In the genomic region with DNA sequence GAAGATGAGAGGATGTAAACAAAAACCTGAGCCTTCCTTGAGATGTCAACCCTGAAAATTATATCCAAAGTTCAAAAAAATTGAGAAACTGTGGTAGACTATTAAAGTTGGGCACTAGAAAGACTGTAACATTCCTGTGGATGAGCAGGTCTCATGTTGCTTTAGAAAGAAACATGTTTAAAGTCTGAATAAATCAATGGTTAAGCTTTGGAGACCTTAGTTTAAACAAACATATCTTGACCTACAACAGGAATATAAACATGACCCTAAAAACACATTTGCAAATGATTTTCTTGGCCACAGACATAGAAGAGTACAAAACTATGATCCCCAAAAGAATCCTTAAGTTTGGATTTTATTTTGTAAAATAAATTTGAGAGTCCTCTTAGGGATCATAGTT, we compare ENCODE assay signal across 1 cellular context.
TF ChIP-seq lines count a peak whose summit lies in the region.

No MANE protein-coding gene starts in this region.

TF ChIP-seq in HepG2, 621 proteins besides CTCF, POLR2A, EP300 and RAD21 (continues in another document):
- TF ChIP-seq, protein P1, sequence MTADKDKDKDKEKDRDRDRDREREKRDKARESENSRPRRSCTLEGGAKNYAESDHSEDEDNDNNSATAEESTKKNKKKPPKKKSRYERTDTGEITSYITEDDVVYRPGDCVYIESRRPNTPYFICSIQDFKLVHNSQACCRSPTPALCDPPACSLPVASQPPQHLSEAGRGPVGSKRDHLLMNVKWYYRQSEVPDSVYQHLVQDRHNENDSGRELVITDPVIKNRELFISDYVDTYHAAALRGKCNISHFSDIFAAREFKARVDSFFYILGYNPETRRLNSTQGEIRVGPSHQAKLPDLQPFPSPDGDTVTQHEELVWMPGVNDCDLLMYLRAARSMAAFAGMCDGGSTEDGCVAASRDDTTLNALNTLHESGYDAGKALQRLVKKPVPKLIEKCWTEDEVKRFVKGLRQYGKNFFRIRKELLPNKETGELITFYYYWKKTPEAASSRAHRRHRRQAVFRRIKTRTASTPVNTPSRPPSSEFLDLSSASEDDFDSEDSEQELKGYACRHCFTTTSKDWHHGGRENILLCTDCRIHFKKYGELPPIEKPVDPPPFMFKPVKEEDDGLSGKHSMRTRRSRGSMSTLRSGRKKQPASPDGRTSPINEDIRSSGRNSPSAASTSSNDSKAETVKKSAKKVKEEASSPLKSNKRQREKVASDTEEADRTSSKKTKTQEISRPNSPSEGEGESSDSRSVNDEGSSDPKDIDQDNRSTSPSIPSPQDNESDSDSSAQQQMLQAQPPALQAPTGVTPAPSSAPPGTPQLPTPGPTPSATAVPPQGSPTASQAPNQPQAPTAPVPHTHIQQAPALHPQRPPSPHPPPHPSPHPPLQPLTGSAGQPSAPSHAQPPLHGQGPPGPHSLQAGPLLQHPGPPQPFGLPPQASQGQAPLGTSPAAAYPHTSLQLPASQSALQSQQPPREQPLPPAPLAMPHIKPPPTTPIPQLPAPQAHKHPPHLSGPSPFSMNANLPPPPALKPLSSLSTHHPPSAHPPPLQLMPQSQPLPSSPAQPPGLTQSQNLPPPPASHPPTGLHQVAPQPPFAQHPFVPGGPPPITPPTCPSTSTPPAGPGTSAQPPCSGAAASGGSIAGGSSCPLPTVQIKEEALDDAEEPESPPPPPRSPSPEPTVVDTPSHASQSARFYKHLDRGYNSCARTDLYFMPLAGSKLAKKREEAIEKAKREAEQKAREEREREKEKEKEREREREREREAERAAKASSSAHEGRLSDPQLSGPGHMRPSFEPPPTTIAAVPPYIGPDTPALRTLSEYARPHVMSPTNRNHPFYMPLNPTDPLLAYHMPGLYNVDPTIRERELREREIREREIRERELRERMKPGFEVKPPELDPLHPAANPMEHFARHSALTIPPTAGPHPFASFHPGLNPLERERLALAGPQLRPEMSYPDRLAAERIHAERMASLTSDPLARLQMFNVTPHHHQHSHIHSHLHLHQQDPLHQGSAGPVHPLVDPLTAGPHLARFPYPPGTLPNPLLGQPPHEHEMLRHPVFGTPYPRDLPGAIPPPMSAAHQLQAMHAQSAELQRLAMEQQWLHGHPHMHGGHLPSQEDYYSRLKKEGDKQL (CRISPR knock-in tag; IDR thresholded peaks at IDR 0.05; ENCODE audit: low read depth) = no peak
- TF ChIP-seq TBP (CRISPR knock-in tag; IDR thresholded peaks at IDR 0.05) (no peak), ZFP82 (CRISPR knock-in tag; IDR thresholded peaks at IDR 0.05; ENCODE audit: borderline replicate concordance) (no peak), RARA (CRISPR knock-in tag; IDR thresholded peaks at IDR 0.05) (peak; percentile 59), TGIF2 (CRISPR knock-in tag; IDR thresholded peaks at IDR 0.05) (no peak), IKZF1 (IDR thresholded peaks at IDR 0.05) (no peak), ZFP36 (IDR thresholded peaks at IDR 0.05; ENCODE audit: borderline replicate concordance, low read depth, low read length, partially characterized antibody) (no peak), HOXA3 (CRISPR knock-in tag; IDR thresholded peaks at IDR 0.05) (no peak), TMF1 (CRISPR knock-in tag; IDR thresholded peaks at IDR 0.05; ENCODE audit: low read depth) (no peak), ZNF616 (CRISPR knock-in tag; IDR thresholded peaks at IDR 0.05; ENCODE audit: low read depth) (no peak), FOXP1 (IDR thresholded peaks at IDR 0.05) (no peak), FOXP1 (CRISPR knock-in tag; IDR thresholded peaks at IDR 0.05) (peak; percentile 48), RXRB (CRISPR knock-in tag; IDR thresholded peaks at IDR 0.05; ENCODE audit: borderline replicate concordance) (0 out of 2 replicates have a peak, but pooled peaks have one; percentile 23), HOXD1 (CRISPR knock-in tag; IDR thresholded peaks at IDR 0.05) (no peak), ZSCAN25 (CRISPR knock-in tag; IDR thresholded peaks at IDR 0.05) (no peak), GATA4 (IDR thresholded peaks at IDR 0.05; ENCODE audit: borderline replicate concordance, low read depth) (no peak), HNRNPH1 (optimal IDR thresholded peaks at IDR 0.05; ENCODE audit: low read depth, low read length) (no peak), ATAD3A (CRISPR knock-in tag; IDR thresholded peaks at IDR 0.05) (no peak), NONO (IDR thresholded peaks at IDR 0.05) (no peak), NONO (CRISPR knock-in tag; conservative IDR thresholded peaks at IDR 0.05) (no peak), FOXA3 (CRISPR knock-in tag; IDR thresholded peaks at IDR 0.05) (peak; percentile 47; the same call in 1 of the 2 replicates), U2AF2 (IDR thresholded peaks at IDR 0.05; ENCODE audit: low read depth, low read length) (no peak), SMARCC2 (IDR thresholded peaks at IDR 0.05) (no peak), ZFY (CRISPR knock-in tag; IDR thresholded peaks at IDR 0.05) (no peak), IKZF4 (CRISPR knock-in tag; IDR thresholded peaks at IDR 0.05; ENCODE audit: borderline replicate concordance, low read depth, not compliant biosample characterization) (no peak), HOXA5 (CRISPR knock-in tag; IDR thresholded peaks at IDR 0.05) (no peak), ZNF746 (CRISPR knock-in tag; IDR thresholded peaks at IDR 0.05) (no peak), MAF1 (CRISPR knock-in tag; IDR thresholded peaks at IDR 0.05; ENCODE audit: borderline replicate concordance) (no peak)
- TF ChIP-seq, protein P2, sequence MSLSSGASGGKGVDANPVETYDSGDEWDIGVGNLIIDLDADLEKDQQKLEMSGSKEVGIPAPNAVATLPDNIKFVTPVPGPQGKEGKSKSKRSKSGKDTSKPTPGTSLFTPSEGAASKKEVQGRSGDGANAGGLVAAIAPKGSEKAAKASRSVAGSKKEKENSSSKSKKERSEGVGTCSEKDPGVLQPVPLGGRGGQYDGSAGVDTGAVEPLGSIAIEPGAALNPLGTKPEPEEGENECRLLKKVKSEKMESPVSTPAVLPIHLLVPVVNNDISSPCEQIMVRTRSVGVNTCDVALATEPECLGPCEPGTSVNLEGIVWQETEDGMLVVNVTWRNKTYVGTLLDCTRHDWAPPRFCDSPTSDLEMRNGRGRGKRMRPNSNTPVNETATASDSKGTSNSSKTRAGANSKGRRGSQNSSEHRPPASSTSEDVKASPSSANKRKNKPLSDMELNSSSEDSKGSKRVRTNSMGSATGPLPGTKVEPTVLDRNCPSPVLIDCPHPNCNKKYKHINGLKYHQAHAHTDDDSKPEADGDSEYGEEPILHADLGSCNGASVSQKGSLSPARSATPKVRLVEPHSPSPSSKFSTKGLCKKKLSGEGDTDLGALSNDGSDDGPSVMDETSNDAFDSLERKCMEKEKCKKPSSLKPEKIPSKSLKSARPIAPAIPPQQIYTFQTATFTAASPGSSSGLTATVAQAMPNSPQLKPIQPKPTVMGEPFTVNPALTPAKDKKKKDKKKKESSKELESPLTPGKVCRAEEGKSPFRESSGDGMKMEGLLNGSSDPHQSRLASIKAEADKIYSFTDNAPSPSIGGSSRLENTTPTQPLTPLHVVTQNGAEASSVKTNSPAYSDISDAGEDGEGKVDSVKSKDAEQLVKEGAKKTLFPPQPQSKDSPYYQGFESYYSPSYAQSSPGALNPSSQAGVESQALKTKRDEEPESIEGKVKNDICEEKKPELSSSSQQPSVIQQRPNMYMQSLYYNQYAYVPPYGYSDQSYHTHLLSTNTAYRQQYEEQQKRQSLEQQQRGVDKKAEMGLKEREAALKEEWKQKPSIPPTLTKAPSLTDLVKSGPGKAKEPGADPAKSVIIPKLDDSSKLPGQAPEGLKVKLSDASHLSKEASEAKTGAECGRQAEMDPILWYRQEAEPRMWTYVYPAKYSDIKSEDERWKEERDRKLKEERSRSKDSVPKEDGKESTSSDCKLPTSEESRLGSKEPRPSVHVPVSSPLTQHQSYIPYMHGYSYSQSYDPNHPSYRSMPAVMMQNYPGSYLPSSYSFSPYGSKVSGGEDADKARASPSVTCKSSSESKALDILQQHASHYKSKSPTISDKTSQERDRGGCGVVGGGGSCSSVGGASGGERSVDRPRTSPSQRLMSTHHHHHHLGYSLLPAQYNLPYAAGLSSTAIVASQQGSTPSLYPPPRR (CRISPR knock-in tag; IDR thresholded peaks at IDR 0.05; ENCODE audit: borderline replicate concordance) = 0 out of 2 replicates have a peak, but pooled peaks have one; percentile 18
- TF ChIP-seq, protein P3, sequence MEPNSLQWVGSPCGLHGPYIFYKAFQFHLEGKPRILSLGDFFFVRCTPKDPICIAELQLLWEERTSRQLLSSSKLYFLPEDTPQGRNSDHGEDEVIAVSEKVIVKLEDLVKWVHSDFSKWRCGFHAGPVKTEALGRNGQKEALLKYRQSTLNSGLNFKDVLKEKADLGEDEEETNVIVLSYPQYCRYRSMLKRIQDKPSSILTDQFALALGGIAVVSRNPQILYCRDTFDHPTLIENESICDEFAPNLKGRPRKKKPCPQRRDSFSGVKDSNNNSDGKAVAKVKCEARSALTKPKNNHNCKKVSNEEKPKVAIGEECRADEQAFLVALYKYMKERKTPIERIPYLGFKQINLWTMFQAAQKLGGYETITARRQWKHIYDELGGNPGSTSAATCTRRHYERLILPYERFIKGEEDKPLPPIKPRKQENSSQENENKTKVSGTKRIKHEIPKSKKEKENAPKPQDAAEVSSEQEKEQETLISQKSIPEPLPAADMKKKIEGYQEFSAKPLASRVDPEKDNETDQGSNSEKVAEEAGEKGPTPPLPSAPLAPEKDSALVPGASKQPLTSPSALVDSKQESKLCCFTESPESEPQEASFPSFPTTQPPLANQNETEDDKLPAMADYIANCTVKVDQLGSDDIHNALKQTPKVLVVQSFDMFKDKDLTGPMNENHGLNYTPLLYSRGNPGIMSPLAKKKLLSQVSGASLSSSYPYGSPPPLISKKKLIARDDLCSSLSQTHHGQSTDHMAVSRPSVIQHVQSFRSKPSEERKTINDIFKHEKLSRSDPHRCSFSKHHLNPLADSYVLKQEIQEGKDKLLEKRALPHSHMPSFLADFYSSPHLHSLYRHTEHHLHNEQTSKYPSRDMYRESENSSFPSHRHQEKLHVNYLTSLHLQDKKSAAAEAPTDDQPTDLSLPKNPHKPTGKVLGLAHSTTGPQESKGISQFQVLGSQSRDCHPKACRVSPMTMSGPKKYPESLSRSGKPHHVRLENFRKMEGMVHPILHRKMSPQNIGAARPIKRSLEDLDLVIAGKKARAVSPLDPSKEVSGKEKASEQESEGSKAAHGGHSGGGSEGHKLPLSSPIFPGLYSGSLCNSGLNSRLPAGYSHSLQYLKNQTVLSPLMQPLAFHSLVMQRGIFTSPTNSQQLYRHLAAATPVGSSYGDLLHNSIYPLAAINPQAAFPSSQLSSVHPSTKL (CRISPR knock-in tag; IDR thresholded peaks at IDR 0.05) = peak; percentile 59
- TF ChIP-seq, protein P4, sequence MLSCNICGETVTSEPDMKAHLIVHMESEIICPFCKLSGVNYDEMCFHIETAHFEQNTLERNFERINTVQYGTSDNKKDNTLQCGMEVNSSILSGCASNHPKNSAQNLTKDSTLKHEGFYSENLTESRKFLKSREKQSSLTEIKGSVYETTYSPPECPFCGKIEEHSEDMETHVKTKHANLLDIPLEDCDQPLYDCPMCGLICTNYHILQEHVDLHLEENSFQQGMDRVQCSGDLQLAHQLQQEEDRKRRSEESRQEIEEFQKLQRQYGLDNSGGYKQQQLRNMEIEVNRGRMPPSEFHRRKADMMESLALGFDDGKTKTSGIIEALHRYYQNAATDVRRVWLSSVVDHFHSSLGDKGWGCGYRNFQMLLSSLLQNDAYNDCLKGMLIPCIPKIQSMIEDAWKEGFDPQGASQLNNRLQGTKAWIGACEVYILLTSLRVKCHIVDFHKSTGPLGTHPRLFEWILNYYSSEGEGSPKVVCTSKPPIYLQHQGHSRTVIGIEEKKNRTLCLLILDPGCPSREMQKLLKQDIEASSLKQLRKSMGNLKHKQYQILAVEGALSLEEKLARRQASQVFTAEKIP (CRISPR knock-in tag; IDR thresholded peaks at IDR 0.05; ENCODE audit: borderline replicate concordance) = no peak
- TF ChIP-seq, protein P5, sequence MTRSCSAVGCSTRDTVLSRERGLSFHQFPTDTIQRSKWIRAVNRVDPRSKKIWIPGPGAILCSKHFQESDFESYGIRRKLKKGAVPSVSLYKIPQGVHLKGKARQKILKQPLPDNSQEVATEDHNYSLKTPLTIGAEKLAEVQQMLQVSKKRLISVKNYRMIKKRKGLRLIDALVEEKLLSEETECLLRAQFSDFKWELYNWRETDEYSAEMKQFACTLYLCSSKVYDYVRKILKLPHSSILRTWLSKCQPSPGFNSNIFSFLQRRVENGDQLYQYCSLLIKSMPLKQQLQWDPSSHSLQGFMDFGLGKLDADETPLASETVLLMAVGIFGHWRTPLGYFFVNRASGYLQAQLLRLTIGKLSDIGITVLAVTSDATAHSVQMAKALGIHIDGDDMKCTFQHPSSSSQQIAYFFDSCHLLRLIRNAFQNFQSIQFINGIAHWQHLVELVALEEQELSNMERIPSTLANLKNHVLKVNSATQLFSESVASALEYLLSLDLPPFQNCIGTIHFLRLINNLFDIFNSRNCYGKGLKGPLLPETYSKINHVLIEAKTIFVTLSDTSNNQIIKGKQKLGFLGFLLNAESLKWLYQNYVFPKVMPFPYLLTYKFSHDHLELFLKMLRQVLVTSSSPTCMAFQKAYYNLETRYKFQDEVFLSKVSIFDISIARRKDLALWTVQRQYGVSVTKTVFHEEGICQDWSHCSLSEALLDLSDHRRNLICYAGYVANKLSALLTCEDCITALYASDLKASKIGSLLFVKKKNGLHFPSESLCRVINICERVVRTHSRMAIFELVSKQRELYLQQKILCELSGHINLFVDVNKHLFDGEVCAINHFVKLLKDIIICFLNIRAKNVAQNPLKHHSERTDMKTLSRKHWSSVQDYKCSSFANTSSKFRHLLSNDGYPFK (CRISPR knock-in tag; IDR thresholded peaks at IDR 0.05; ENCODE audit: borderline replicate concordance) = no peak
- TF ChIP-seq, protein P6, sequence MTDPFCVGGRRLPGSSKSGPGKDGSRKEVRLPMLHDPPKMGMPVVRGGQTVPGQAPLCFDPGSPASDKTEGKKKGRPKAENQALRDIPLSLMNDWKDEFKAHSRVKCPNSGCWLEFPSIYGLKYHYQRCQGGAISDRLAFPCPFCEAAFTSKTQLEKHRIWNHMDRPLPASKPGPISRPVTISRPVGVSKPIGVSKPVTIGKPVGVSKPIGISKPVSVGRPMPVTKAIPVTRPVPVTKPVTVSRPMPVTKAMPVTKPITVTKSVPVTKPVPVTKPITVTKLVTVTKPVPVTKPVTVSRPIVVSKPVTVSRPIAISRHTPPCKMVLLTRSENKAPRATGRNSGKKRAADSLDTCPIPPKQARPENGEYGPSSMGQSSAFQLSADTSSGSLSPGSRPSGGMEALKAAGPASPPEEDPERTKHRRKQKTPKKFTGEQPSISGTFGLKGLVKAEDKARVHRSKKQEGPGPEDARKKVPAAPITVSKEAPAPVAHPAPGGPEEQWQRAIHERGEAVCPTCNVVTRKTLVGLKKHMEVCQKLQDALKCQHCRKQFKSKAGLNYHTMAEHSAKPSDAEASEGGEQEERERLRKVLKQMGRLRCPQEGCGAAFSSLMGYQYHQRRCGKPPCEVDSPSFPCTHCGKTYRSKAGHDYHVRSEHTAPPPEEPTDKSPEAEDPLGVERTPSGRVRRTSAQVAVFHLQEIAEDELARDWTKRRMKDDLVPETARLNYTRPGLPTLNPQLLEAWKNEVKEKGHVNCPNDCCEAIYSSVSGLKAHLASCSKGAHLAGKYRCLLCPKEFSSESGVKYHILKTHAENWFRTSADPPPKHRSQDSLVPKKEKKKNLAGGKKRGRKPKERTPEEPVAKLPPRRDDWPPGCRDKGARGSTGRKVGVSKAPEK (CRISPR knock-in tag; IDR thresholded peaks at IDR 0.05; ENCODE audit: borderline replicate concordance) = no peak
